Comparison of ENCODE assay signal across 12 cellular contexts in genomic region chr2:219496247-219496646, GRCh38. TPM values are rescaled to one million over a fixed set of nuclear protein-coding genes. Genes with fewer than 3 reads are reported as not detected.
DNase-seq lines count a peak whose midpoint lies in the region; ATAC-seq, FAIRE-seq and TF ChIP-seq lines count a peak whose summit lies in the region.
"Had no signal": no experiment of that assay in that cellular context is flagged by ENCODE, and none has a peak within 500 bp of the region (broad histone marks: within the 10 kb centered on the region; RNA-seq: fewer than 3 reads in every experiment).

No MANE protein-coding gene starts in this region.

- FAIRE-seq in GM19239 (lab: Jason Lieb, UNC): no peak
- FAIRE-seq: TTC549 had no signal

- H3K9me3 Mint-ChIP-seq in CD8-positive, alpha-beta memory T cell: no peaks in the 10 kb centered on the region
- H3K9me3 Mint-ChIP-seq in IgD-negative memory B cell: no peaks in the 10 kb centered on the region
- H3K9me3 Mint-ChIP-seq: dendritic cell treated with granulocyte-macrophage colony-stimulating factor and Interleukin-4, amounts not matched to agents 40 ng/mL and 50 ng/mL, for 4 days had no signal

- DNase-seq in CD8-positive, alpha-beta memory T cell: no peak
- DNase-seq in esophagus muscularis mucosa (ENCODE audit: extremely low spot score): no peak
- DNase-seq in psoas muscle: no peak
- DNase-seq in GM19239 (ENCODE audit: insufficient read length, low spot score): no peak
- DNase-seq: NCI-H748 treated with DMSO at 0.1 percent for 48 hours had no signal

- no peak overlapping the region for H3K4me3 ChIP-seq in CD8-positive, alpha-beta memory T cell (ENCODE audit: low read length)
- H3K4me3 ChIP-seq in esophagus muscularis mucosa (peak overlapping the region; percentile 65 to 77 (median 72)), psoas muscle (no peak overlapping the region)

- CTCF ChIA-PET in CD8-positive, alpha-beta memory T cell (lab: Charles Lee): interaction anchor here (0.7 to 6.1 kb wide), 10 partner anchors 12 to 146 kb away, joined by 3 to 102 read pairs (median 5); partner anchors contain the start of genes CHPF and TMEM198

- H3K36me3 Mint-ChIP-seq in CD8-positive, alpha-beta memory T cell: peaks cover 0 to 4% (median 0%) of the 10 kb centered on the region in 3 donors
- no peaks in the 10 kb centered on the region for H3K36me3 Mint-ChIP-seq in IgD-negative memory B cell

- peaks cover 36% of the 10 kb centered on the region for H3K27me3 ChIP-seq in CD8-positive, alpha-beta memory T cell (ENCODE audit: insufficient read depth, low read length, poor library complexity, severe bottlenecking)
- peaks cover 0 to 24% (median 0%) of the 10 kb centered on the region in 4 donors for H3K27me3 ChIP-seq in esophagus muscularis mucosa
- no peaks in the 10 kb centered on the region for H3K27me3 ChIP-seq in psoas muscle (ENCODE audit: insufficient read depth in 3 of 3, low read length in 2 of 3)

- WGBS in esophagus muscularis mucosa: 74% methylated on average over 7 of the region's 10 CpGs
- 67 to 73% (median 71%) methylated on average over 10 of the region's 10 CpGs for WGBS in psoas muscle, 3 donors

- POLR2A ChIA-PET in CD8-positive, alpha-beta memory T cell (lab: Charles Lee): no interaction called here

- peak overlapping the region; percentile 47 to 94 (median 58) for H3K4me3 Mint-ChIP-seq in CD8-positive, alpha-beta memory T cell
- H3K4me3 Mint-ChIP-seq in IgD-negative memory B cell: peak overlapping the region in 3 of 4 donors; percentile 54 to 88 (median 73)

- ATAC-seq in psoas muscle (no peak), HG03354 (IDR thresholded peaks at IDR 0.05; ENCODE audit: poor library complexity, severe bottlenecking, unreplicated experiment) (no peak), HG03565 (IDR thresholded peaks at IDR 0.05; ENCODE audit: unreplicated experiment) (no peak)

- peaks cover 39 to 58% of the 10 kb centered on the region in 2 donors for H3K27me3 Mint-ChIP-seq in CD8-positive, alpha-beta memory T cell
- H3K27me3 Mint-ChIP-seq in IgD-negative memory B cell: peaks cover 29% of the 10 kb centered on the region

- intact Hi-C loops in esophagus muscularis mucosa (cut with DNase I): loop anchor here (5.0 kb wide), 1 partner anchor 36 kb away; no protein-coding TSS in a partner anchor
- intact Hi-C loops in psoas muscle (cut with DNase I): no loop called here

- TF ChIP-seq POLR2A in esophagus muscularis mucosa (IDR thresholded peaks at IDR 0.05; ENCODE audit: low read depth): no peak

- no peak for TF ChIP-seq CTCF in esophagus muscularis mucosa (IDR thresholded peaks at IDR 0.05)
- TF ChIP-seq CTCF in psoas muscle (IDR thresholded peaks at IDR 0.05): no peak

- TF ChIP-seq EP300 in esophagus muscularis mucosa (IDR thresholded peaks at IDR 0.05): no peak

- H3K4me1 Mint-ChIP-seq in CD8-positive, alpha-beta memory T cell: peaks cover 28 to 45% (median 29%) of the 10 kb centered on the region in 3 donors
- H3K4me1 Mint-ChIP-seq in IgD-negative memory B cell: peaks cover 10 to 18% (median 13%) of the 10 kb centered on the region in 3 donors

- H3K27ac ChIP-seq in CD8-positive, alpha-beta memory T cell (ENCODE audit: low read depth, low read length): no peak overlapping the region
- H3K27ac ChIP-seq in esophagus muscularis mucosa (replicated peaks in 1 of 4): peak overlapping the region; percentile 97 to 99 (median 97)
- peak overlapping the region; percentile 91 for H3K27ac ChIP-seq in psoas muscle
- H3K27ac ChIP-seq: adrenal gland had no signal

- H3K4me1 ChIP-seq in CD8-positive, alpha-beta memory T cell (ENCODE audit: insufficient read depth, low read length): peaks cover 26% of the 10 kb centered on the region
- peaks cover 28 to 78% (median 65%) of the 10 kb centered on the region in 4 donors for H3K4me1 ChIP-seq in esophagus muscularis mucosa
- peaks cover 43% of the 10 kb centered on the region for H3K4me1 ChIP-seq in psoas muscle

- no peaks in the 10 kb centered on the region for H3K9me3 ChIP-seq in CD8-positive, alpha-beta memory T cell (ENCODE audit: low read length)
- H3K9me3 ChIP-seq in esophagus muscularis mucosa (no peaks in the 10 kb centered on the region), psoas muscle (no peaks in the 10 kb centered on the region)
- H3K9me3 ChIP-seq: adrenal gland had no signal

- H3K36me3 ChIP-seq in CD8-positive, alpha-beta memory T cell (ENCODE audit: insufficient read depth, low read length): no peaks in the 10 kb centered on the region
- H3K36me3 ChIP-seq in esophagus muscularis mucosa (peaks cover 0 to 22% (median 10%) of the 10 kb centered on the region in 4 donors), psoas muscle (ENCODE audit: insufficient read depth in 1 of 2, low read depth in 1 of 2) (peaks cover 0 to 20% of the 10 kb centered on the region in 2 donors)
- H3K36me3 ChIP-seq: adrenal gland had no signal

- peak overlapping the region in 1 of 8 donors; percentile 34 for H3K27ac Mint-ChIP-seq in CD8-positive, alpha-beta memory T cell
- H3K27ac Mint-ChIP-seq in IgD-negative memory B cell: no peak overlapping the region

RNA-seq across cellular contexts. Expression of gene GMPPA, which starts 2.4 kb away (rescaled TPM):
- total RNA-seq in CD8-positive, alpha-beta memory T cell: 10 to 100 TPM; 36.9 to 37.1 TPM
- 32.5 TPM for polyA plus RNA-seq in CD8-positive, alpha-beta memory T cell
- 24.4 TPM for polyA plus RNA-seq in IgD-negative memory B cell
- 10 to 100 TPM; 16.2 to 32.6 (median 19.9) TPM for total RNA-seq in esophagus muscularis mucosa
- total RNA-seq in psoas muscle: 10 to 100 TPM; 14.4 to 23.4 (median 18.2) TPM
- polyA plus RNA-seq in psoas muscle: 10 to 100 TPM; 20.0 to 33.8 (median 26.9) TPM

RNA-seq across cellular contexts. Expression of gene ASIC4, which starts 18.0 kb away (rescaled TPM):
- not detected for total RNA-seq in CD8-positive, alpha-beta memory T cell
- not detected for polyA plus RNA-seq in CD8-positive, alpha-beta memory T cell
- not detected for polyA plus RNA-seq in IgD-negative memory B cell
- total RNA-seq in esophagus muscularis mucosa: not detected
- total RNA-seq in psoas muscle: under 1 TPM in 2 of 4 donors, not detected in 2; 0.30 to 0.34 TPM
- polyA plus RNA-seq in psoas muscle: under 1 TPM in 2 of 3 donors, not detected in 1; 0.03 to 0.23 TPM
- total RNA-seq: mononuclear cell had no signal

RNA-seq across cellular contexts. Expression of gene CHPF, which starts 47.4 kb away (rescaled TPM):
- total RNA-seq in CD8-positive, alpha-beta memory T cell: 10 to 100 TPM; 32.9 to 36.5 TPM
- polyA plus RNA-seq in CD8-positive, alpha-beta memory T cell: 8.7 TPM
- polyA plus RNA-seq in IgD-negative memory B cell: 3.9 TPM
- total RNA-seq in esophagus muscularis mucosa: 10 to 100 TPM; 44.4 to 67.8 (median 58.4) TPM
- total RNA-seq in psoas muscle: 10 to 100 TPM; 11.9 to 14.2 (median 13.1) TPM
- 10 to 100 TPM in 1 of 3 donors, 1 to 10 TPM in 2; 8.4 to 13.0 (median 9.0) TPM for polyA plus RNA-seq in psoas muscle

RNA-seq across cellular contexts. Expression of gene TMEM198, which starts 47.6 kb away (rescaled TPM):
- total RNA-seq in CD8-positive, alpha-beta memory T cell: 1 to 10 TPM; 5.2 to 6.0 TPM
- polyA plus RNA-seq in CD8-positive, alpha-beta memory T cell: not detected
- polyA plus RNA-seq in IgD-negative memory B cell: 0.28 TPM
- total RNA-seq in esophagus muscularis mucosa: 1 to 10 TPM; 3.7 to 4.7 (median 4.2) TPM
- 1 to 10 TPM in 3 of 4 donors, under 1 TPM in 1; 0.88 to 3.1 (median 2.0) TPM for total RNA-seq in psoas muscle
- 1 to 10 TPM in 2 of 3 donors, under 1 TPM in 1; 0.61 to 3.7 (median 2.3) TPM for polyA plus RNA-seq in psoas muscle
- total RNA-seq: mononuclear cell had no signal

Comparison
In these comparisons a context has a peak if more than half of its experiments do, and no peak if none do; other contexts are left out.
1. H3K4me3 ChIP-seq: peak in esophagus muscularis mucosa (4 of 4); none in CD8-positive, alpha-beta memory T cell (single experiment) and psoas muscle (single experiment).